ENCODE assay signal across 1 cellular context in the genomic region with DNA sequence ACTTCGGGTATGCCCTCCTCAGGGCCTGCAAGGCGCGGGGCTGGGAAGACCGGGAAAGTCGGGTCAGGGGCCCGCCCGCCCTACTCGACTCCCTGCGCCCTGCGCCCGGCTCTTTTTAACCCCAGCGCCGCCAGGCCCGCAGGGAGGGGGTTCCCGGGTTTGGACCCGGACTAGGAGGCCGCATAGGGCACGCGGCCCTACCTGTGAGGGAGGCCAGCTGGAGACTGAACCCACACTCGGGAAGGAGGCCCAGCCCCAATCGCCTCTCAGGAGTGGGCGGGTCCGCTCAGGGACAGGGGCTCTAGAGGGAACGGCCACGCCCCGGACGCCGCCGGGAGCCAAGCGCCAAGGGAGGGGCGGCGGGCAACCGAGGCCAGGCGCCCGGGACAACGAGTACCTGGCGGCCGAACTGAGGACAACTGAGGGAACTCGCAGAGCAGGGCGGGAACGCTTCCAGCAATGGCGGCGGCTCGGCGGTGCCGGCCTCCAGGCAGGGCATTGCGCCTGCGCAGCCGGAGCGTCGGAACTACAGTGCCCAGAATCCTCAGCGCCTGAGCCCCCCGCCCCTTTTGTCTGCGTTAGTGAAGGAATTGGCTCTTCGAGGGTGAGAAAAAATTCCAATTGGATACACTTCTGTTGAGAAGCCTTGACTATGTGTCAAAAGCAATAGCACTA.
TF ChIP-seq lines count a peak whose summit lies in the region.

Gene ZNF624 (minus strand): TSS at position 484 of the 675 bp plus-strand sequence.

TF ChIP-seq in HEK293, 187 proteins besides CTCF, POLR2A, EP300 and RAD21 (continued from another document and continues in another):
- TF ChIP-seq ZNF792 (tag by site-specific recombination; IDR thresholded peaks at IDR 0.05) (no peak), ZNF214 (tag by site-specific recombination; IDR thresholded peaks at IDR 0.05; ENCODE audit: borderline replicate concordance) (no peak), KLF7 (tag by site-specific recombination; IDR thresholded peaks at IDR 0.05; ENCODE audit: borderline replicate concordance) (peak; percentile 86), ZNF221 (tag by site-specific recombination; IDR thresholded peaks at IDR 0.05; ENCODE audit: borderline replicate concordance) (no peak), ZBTB7A (tag by site-specific recombination; IDR thresholded peaks at IDR 0.05; ENCODE audit: low read depth) (0 out of 2 replicates have a peak, but pooled peaks have one; percentile 31), ZNF561 (tag by site-specific recombination; IDR thresholded peaks at IDR 0.05; ENCODE audit: borderline replicate concordance) (peak; percentile 65; the same call in 1 of the 2 replicates), ZSCAN18 (tag by site-specific recombination; IDR thresholded peaks at IDR 0.05) (no peak), ZNF544 (tag by site-specific recombination; IDR thresholded peaks at IDR 0.05) (no peak), GFI1B (tag by site-specific recombination; IDR thresholded peaks at IDR 0.05) (no peak), BCL11A (tag by site-specific recombination; IDR thresholded peaks at IDR 0.05; ENCODE audit: low read depth) (peak; percentile 35; the same call in 1 of the 2 replicates), INSM2 (tag by site-specific recombination; IDR thresholded peaks at IDR 0.05) (peak; percentile 79; the same call in 1 of the 2 replicates), ZFHX2 (tag by site-specific recombination; conservative IDR thresholded peaks at IDR 0.05) (peak; percentile 83), ZNF19 (tag by site-specific recombination; IDR thresholded peaks at IDR 0.05; ENCODE audit: low read depth) (no peak), ZNF843 (tag by site-specific recombination; IDR thresholded peaks at IDR 0.05) (0 out of 2 replicates have a peak, but pooled peaks have one; percentile 27), ZNF223 (tag by site-specific recombination; IDR thresholded peaks at IDR 0.05) (no peak), ZNF350 (tag by site-specific recombination; IDR thresholded peaks at IDR 0.05) (no peak), ZNF248 (tag by site-specific recombination; IDR thresholded peaks at IDR 0.05) (no peak), ZBTB44 (tag by site-specific recombination; IDR thresholded peaks at IDR 0.05) (no peak), ZNF335 (tag by site-specific recombination; conservative IDR thresholded peaks at IDR 0.05) (peak; percentile 96), ZNF138 (tag by site-specific recombination; IDR thresholded peaks at IDR 0.05; ENCODE audit: borderline replicate concordance) (no peak), MYNN (tag by site-specific recombination; IDR thresholded peaks at IDR 0.05; ENCODE audit: borderline replicate concordance) (no peak), ELK4 (IDR thresholded peaks at IDR 0.05; ENCODE audit: borderline replicate concordance, low read depth, low read length) (no peak), ZNF558 (tag by site-specific recombination; IDR thresholded peaks at IDR 0.05) (no peak), SCRT1 (tag by site-specific recombination; IDR thresholded peaks at IDR 0.05; ENCODE audit: borderline replicate concordance) (no peak), KLF8 (tag by site-specific recombination; IDR thresholded peaks at IDR 0.05) (peak; percentile 92), ZNF112 (tag by site-specific recombination; IDR thresholded peaks at IDR 0.05) (no peak), ZBTB11 (tag by site-specific recombination; conservative IDR thresholded peaks at IDR 0.05; ENCODE audit: low read depth) (0 out of 2 replicates have a peak, but pooled peaks have one; percentile 36), ZNF211 (tag by site-specific recombination; IDR thresholded peaks at IDR 0.05; ENCODE audit: low read depth) (no peak), ZNF324 (tag by site-specific recombination; IDR thresholded peaks at IDR 0.05) (no peak), ZNF580 (tag by site-specific recombination; IDR thresholded peaks at IDR 0.05) (0 out of 2 replicates have a peak, but pooled peaks have one; percentile 58), ZNF777 (tag by site-specific recombination; IDR thresholded peaks at IDR 0.05; ENCODE audit: borderline replicate concordance) (no peak), ZNF202 (tag by site-specific recombination; IDR thresholded peaks at IDR 0.05; ENCODE audit: borderline replicate concordance) (no peak), ZNF785 (tag by site-specific recombination; IDR thresholded peaks at IDR 0.05) (no peak), SP3 (tag by site-specific recombination; IDR thresholded peaks at IDR 0.05) (peak; percentile 93), ZNF404 (tag by site-specific recombination; IDR thresholded peaks at IDR 0.05) (no peak), ZNF530 (tag by site-specific recombination; IDR thresholded peaks at IDR 0.05; ENCODE audit: low read depth) (no peak)
- TF ChIP-seq, protein P1, sequence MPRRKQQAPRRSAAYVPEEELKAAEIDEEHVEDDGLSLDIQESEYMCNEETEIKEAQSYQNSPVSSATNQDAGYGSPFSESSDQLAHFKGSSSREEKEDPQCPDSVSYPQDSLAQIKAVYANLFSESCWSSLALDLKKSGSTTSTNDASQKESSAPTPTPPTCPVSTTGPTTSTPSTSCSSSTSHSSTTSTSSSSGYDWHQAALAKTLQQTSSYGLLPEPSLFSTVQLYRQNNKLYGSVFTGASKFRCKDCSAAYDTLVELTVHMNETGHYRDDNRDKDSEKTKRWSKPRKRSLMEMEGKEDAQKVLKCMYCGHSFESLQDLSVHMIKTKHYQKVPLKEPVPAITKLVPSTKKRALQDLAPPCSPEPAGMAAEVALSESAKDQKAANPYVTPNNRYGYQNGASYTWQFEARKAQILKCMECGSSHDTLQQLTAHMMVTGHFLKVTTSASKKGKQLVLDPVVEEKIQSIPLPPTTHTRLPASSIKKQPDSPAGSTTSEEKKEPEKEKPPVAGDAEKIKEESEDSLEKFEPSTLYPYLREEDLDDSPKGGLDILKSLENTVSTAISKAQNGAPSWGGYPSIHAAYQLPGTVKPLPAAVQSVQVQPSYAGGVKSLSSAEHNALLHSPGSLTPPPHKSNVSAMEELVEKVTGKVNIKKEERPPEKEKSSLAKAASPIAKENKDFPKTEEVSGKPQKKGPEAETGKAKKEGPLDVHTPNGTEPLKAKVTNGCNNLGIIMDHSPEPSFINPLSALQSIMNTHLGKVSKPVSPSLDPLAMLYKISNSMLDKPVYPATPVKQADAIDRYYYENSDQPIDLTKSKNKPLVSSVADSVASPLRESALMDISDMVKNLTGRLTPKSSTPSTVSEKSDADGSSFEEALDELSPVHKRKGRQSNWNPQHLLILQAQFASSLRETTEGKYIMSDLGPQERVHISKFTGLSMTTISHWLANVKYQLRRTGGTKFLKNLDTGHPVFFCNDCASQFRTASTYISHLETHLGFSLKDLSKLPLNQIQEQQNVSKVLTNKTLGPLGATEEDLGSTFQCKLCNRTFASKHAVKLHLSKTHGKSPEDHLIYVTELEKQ (tag by site-specific recombination; IDR thresholded peaks at IDR 0.05; ENCODE audit: borderline replicate concordance), result no peak
- TF ChIP-seq, protein P2, sequence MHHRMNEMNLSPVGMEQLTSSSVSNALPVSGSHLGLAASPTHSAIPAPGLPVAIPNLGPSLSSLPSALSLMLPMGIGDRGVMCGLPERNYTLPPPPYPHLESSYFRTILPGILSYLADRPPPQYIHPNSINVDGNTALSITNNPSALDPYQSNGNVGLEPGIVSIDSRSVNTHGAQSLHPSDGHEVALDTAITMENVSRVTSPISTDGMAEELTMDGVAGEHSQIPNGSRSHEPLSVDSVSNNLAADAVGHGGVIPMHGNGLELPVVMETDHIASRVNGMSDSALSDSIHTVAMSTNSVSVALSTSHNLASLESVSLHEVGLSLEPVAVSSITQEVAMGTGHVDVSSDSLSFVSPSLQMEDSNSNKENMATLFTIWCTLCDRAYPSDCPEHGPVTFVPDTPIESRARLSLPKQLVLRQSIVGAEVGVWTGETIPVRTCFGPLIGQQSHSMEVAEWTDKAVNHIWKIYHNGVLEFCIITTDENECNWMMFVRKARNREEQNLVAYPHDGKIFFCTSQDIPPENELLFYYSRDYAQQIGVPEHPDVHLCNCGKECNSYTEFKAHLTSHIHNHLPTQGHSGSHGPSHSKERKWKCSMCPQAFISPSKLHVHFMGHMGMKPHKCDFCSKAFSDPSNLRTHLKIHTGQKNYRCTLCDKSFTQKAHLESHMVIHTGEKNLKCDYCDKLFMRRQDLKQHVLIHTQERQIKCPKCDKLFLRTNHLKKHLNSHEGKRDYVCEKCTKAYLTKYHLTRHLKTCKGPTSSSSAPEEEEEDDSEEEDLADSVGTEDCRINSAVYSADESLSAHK (tag by site-specific recombination; IDR thresholded peaks at IDR 0.05), result no peak
- TF ChIP-seq, protein P3, sequence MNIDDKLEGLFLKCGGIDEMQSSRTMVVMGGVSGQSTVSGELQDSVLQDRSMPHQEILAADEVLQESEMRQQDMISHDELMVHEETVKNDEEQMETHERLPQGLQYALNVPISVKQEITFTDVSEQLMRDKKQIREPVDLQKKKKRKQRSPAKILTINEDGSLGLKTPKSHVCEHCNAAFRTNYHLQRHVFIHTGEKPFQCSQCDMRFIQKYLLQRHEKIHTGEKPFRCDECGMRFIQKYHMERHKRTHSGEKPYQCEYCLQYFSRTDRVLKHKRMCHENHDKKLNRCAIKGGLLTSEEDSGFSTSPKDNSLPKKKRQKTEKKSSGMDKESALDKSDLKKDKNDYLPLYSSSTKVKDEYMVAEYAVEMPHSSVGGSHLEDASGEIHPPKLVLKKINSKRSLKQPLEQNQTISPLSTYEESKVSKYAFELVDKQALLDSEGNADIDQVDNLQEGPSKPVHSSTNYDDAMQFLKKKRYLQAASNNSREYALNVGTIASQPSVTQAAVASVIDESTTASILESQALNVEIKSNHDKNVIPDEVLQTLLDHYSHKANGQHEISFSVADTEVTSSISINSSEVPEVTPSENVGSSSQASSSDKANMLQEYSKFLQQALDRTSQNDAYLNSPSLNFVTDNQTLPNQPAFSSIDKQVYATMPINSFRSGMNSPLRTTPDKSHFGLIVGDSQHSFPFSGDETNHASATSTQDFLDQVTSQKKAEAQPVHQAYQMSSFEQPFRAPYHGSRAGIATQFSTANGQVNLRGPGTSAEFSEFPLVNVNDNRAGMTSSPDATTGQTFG (tag by site-specific recombination; IDR thresholded peaks at IDR 0.05; ENCODE audit: borderline replicate concordance), result no peak
